10 cellular contexts compared by ENCODE assay signal in genomic region chr1:234230414-234230862, GRCh38.
DNase-seq lines count a peak whose midpoint lies in the region; ATAC-seq and TF ChIP-seq lines count a peak whose summit lies in the region.
"Had no signal": no experiment of that assay in that cellular context is flagged by ENCODE, and none has a peak within 500 bp of the region (broad histone marks: within the 10 kb centered on the region; RNA-seq: fewer than 3 reads in every experiment).

No MANE protein-coding gene starts in this region.

- no peak overlapping the region for H3K27ac ChIP-seq in smooth muscle cell (ENCODE audit: low read depth)

- H3K27ac Mint-ChIP-seq in activated CD4-positive, alpha-beta T cell treated with anti-CD3 and anti-CD28 coated beads, Interleukin-2, amount 10 ng/mL, durations not matched to agents 24 days and 14 days: peak overlapping the region; percentile 39
- H3K27ac Mint-ChIP-seq: memory B cell had no signal

- TF ChIP-seq CTCF in smooth muscle cell (IDR thresholded peaks at IDR 0.05; ENCODE audit: borderline replicate concordance, insufficient read depth, poor library complexity, severe bottlenecking): no peak

- H3K4me2 ChIP-seq in smooth muscle cell: peak overlapping the region; percentile 18

- H3K9me3 ChIP-seq in smooth muscle cell (replicated peaks; ENCODE audit: low read depth): no peaks in the 10 kb centered on the region

- no peaks in the 10 kb centered on the region for H3K79me2 ChIP-seq in smooth muscle cell (ENCODE audit: low read depth)

- H3K4me3 Mint-ChIP-seq in activated CD4-positive, alpha-beta T cell treated with anti-CD3 and anti-CD28 coated beads, Interleukin-2, amount 10 ng/mL, durations not matched to agents 24 days and 14 days: peak overlapping the region; percentile 42
- H3K4me3 Mint-ChIP-seq: memory B cell had no signal

- H4K20me1 ChIP-seq in smooth muscle cell (ENCODE audit: low read depth): no peaks in the 10 kb centered on the region

- no peak overlapping the region for H3K9ac ChIP-seq in smooth muscle cell (ENCODE audit: low read depth)

- H2AFZ ChIP-seq in smooth muscle cell (ENCODE audit: low read depth): no peak overlapping the region

- peak; percentile 73 for ATAC-seq in HG03097 (IDR thresholded peaks at IDR 0.05; ENCODE audit: low FRiP score, unreplicated experiment)

- peaks cover 16% of the 10 kb centered on the region for H3K4me1 ChIP-seq in smooth muscle cell (ENCODE audit: low read depth)

- H3F3A ChIP-seq in smooth muscle cell (ENCODE audit: low read depth): no peaks in the 10 kb centered on the region

- peaks cover 18% of the 10 kb centered on the region for H3K27me3 Mint-ChIP-seq in activated CD4-positive, alpha-beta T cell treated with anti-CD3 and anti-CD28 coated beads, Interleukin-2, amount 10 ng/mL, durations not matched to agents 24 days and 14 days

- H3K4me3 ChIP-seq in smooth muscle cell: no peak overlapping the region

- peaks cover 71% of the 10 kb centered on the region for H3K27me3 ChIP-seq in smooth muscle cell (ENCODE audit: low read depth)

- intact Hi-C loops in activated CD4-positive, alpha-beta T cell treated with anti-CD3 and anti-CD28 coated beads, Interleukin-2, amount 10 ng/mL, durations not matched to agents 24 days and 14 days (cut with micrococcal nuclease): loop anchor here (2.0 to 5.0 kb wide), 2 partner anchors 16 to 42 kb away; no protein-coding TSS in a partner anchor

- peaks cover 15% of the 10 kb centered on the region for H3K4me1 Mint-ChIP-seq in activated CD4-positive, alpha-beta T cell treated with anti-CD3 and anti-CD28 coated beads, Interleukin-2, amount 10 ng/mL, durations not matched to agents 24 days and 14 days

- no peaks in the 10 kb centered on the region for H3K9me3 Mint-ChIP-seq in activated CD4-positive, alpha-beta T cell treated with anti-CD3 and anti-CD28 coated beads, Interleukin-2, amount 10 ng/mL, durations not matched to agents 24 days and 14 days
- H3K9me3 Mint-ChIP-seq: memory B cell had no signal

- no peaks in the 10 kb centered on the region for H3K36me3 ChIP-seq in smooth muscle cell (ENCODE audit: low read depth)

- peaks cover 15% of the 10 kb centered on the region for H3K36me3 Mint-ChIP-seq in activated CD4-positive, alpha-beta T cell treated with anti-CD3 and anti-CD28 coated beads, Interleukin-2, amount 10 ng/mL, durations not matched to agents 24 days and 14 days (ENCODE audit: low read depth)
- H3K36me3 Mint-ChIP-seq: memory B cell had no signal

- DNase-seq in activated CD4-positive, alpha-beta T cell treated with anti-CD3 and anti-CD28 coated beads, Interleukin-2, amount 10 ng/mL, durations not matched to agents 24 days and 14 days: peak; percentile 80
- no peak for DNase-seq in activated CD4-positive, alpha-beta T cell treated with anti-CD3 and anti-CD28 coated beads for 4 hours
- DNase-seq in SHP77 treated with DMSO at 0.1 percent for 48 hours (lab: John Stamatoyannopoulos, UW) (peak; percentile 29), smooth muscle cell (lab: John Stamatoyannopoulos, UW; ENCODE audit: unreplicated experiment) (no peak), SKM-1 treated with dmso at 0.1 percent for 144 hours (lab: John Stamatoyannopoulos, UW; ENCODE audit: unreplicated experiment) (no peak), HUDEP-2 (lab: John Stamatoyannopoulos, UW; ENCODE audit: unreplicated experiment in 76 of 76) (no peak)
- no peak for DNase-seq in activated T-cell treated with anti-CD3 and anti-CD28 coated beads, Interleukin-2, amount 50 U/mL, for 1 hour
- DNase-seq: HCEC 1CT had no signal

- 29% methylated on average over 10 of the region's 10 CpGs for WGBS in smooth muscle cell (ENCODE audit: low lambda C conversion rate)

Comparison
In these comparisons a context has a peak if more than half of its experiments do, and no peak if none do; other contexts are left out.
1. DNase-seq: peak in activated CD4-positive, alpha-beta T cell treated with anti-CD3 and anti-CD28 coated beads, Interleukin-2, amount 10 ng/mL, durations not matched to agents 24 days and 14 days (single experiment) and SHP77 treated with DMSO at 0.1 percent for 48 hours (single experiment); none in activated CD4-positive, alpha-beta T cell treated with anti-CD3 and anti-CD28 coated beads for 4 hours (0 of 2), smooth muscle cell (single experiment), SKM-1 treated with dmso at 0.1 percent for 144 hours (single experiment), activated T-cell treated with anti-CD3 and anti-CD28 coated beads, Interleukin-2, amount 50 U/mL, for 1 hour (single experiment) and HUDEP-2 (0 of 76).